ENCODE assay signal across 15 cellular contexts in the genomic region with DNA sequence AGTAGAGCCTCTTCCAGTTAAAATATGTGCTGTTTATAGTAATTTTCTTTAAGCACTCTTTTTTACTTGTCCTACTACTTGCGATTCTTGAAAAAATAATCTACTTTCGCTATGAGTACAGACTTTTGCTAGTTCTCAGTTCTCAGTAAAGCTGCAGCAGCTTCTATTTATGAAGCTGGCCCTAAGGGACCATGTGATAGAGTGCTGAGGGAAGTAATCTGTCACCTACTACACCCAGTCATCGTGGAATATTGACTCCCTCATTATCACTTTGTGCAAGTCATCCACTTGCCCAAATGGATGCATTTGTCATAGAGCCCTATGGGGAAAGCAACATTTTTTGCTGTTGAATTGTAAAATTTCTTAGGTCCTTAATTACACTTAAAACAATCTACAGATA.
"Had no signal": no experiment of that assay in that cellular context is flagged by ENCODE, and none has a peak within 500 bp of the region (broad histone marks: within the 10 kb centered on the region; RNA-seq: fewer than 3 reads in every experiment).

No MANE protein-coding gene starts in this region.

- ATAC-seq: activated CD4-positive, alpha-beta T cell treated with anti-CD3 and anti-CD28 coated beads for 36 hours; activated CD8-positive, alpha-beta T cell treated with anti-CD3 and anti-CD28 coated beads for 36 hours; activated T-cell treated with anti-CD3 and anti-CD28 coated beads, Interleukin-2, amount 50 U/mL, for 72 hours; esophagus mucosa; left lobe of liver had no signal

- FAIRE-seq: bronchial epithelial cell, endometrium, islet of Langerhans, urothelium cell line had no signal

- DNase-seq: activated CD4-positive, alpha-beta T cell treated with anti-CD3 and anti-CD28 coated beads for 36 hours; activated CD8-positive, alpha-beta memory T cell treated with anti-CD3 and anti-CD28 coated beads, Interleukin-2, amount 50 U/mL, for 4 hours; activated CD8-positive, alpha-beta T cell treated with anti-CD3 and anti-CD28 coated beads for 36 hours; activated T-cell treated with anti-CD3 and anti-CD28 coated beads, Interleukin-2, amount 50 U/mL, for 72 hours; mesenchymal stem cell; nephron progenitor cell; stimulated activated CD4-positive, alpha-beta T cell treated with anti-CD3 and anti-CD28 coated beads, Interleukin-4, amount 100 ng/mL, for 4 hours; stomach; WERI-Rb-1 had no signal
